ENCODE assay signal across 10 cellular contexts in the genomic region with DNA sequence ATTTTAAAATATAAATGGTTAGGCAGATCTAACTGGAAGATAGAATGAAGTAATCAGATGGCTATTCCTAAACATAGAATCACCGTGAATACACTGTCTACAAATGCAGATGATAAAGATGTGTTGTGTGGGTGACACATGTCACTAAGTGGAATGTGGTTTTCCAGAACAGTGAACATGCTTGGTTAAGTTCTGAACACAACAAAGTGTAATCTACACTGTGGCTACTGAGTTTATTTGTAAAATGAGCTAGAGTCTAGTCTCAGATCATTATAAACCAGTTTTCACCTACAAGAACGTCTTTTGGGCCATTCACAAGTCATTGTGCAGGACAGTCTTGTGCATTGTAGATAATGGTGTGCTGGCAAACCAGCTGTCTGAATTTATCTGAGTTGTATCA. TPM values are rescaled to one million over a fixed set of nuclear protein-coding genes. Genes with fewer than 3 reads are reported as not detected.
DNase-seq lines count a peak whose midpoint lies in the region; ATAC-seq and TF ChIP-seq lines count a peak whose summit lies in the region.
"Had no signal": no experiment of that assay in that cellular context is flagged by ENCODE, and none has a peak within 500 bp of the region (broad histone marks: within the 10 kb centered on the region; RNA-seq: fewer than 3 reads in every experiment).

No MANE protein-coding gene starts in this region.

- H3K4me3 ChIP-seq in CD4-positive, alpha-beta memory T cell (ENCODE audit: low read length in 2 of 2) = peak overlapping the region in 1 of 2 donors; percentile 50
- no peak overlapping the region for H3K4me3 ChIP-seq in OCI-LY1 (ENCODE audit: low read depth, low read length, poor library complexity, severe bottlenecking)
- H3K4me3 ChIP-seq in coronary artery = no peak overlapping the region

- peaks cover 81 to 99% (median 92%) of the 10 kb centered on the region in 4 donors for H3K4me1 Mint-ChIP-seq in CD4-positive, alpha-beta memory T cell
- H3K4me1 Mint-ChIP-seq in type B pancreatic cell (ENCODE audit: unreplicated experiment) = peaks cover 12% of the 10 kb centered on the region

- peak; percentile 31 for ATAC-seq in GM21390 (IDR thresholded peaks at IDR 0.05; ENCODE audit: unreplicated experiment)
- no peak for ATAC-seq in HG02884 (IDR thresholded peaks at IDR 0.05; ENCODE audit: unreplicated experiment)

- peaks cover 0 to 2% (median 0%) of the 10 kb centered on the region in 8 donors for H3K9me3 Mint-ChIP-seq in CD4-positive, alpha-beta memory T cell
- no peaks in the 10 kb centered on the region for H3K9me3 Mint-ChIP-seq in type B pancreatic cell

- no peak overlapping the region for H2AFZ ChIP-seq in OCI-LY1 (ENCODE audit: low read length)

- H3K4me3 Mint-ChIP-seq in CD4-positive, alpha-beta memory T cell = peak overlapping the region; percentile 17 to 96 (median 90)
- no peak overlapping the region for H3K4me3 Mint-ChIP-seq in type B pancreatic cell

- H3F3A ChIP-seq in OCI-LY1 (ENCODE audit: insufficient read depth, low read length) = no peaks in the 10 kb centered on the region

- peaks cover 33% of the 10 kb centered on the region for H3K36me3 ChIP-seq in CD4-positive, alpha-beta memory T cell (ENCODE audit: insufficient read depth, low read length)
- H3K36me3 ChIP-seq in OCI-LY1 (ENCODE audit: insufficient read depth, low read length) = peaks cover 52% of the 10 kb centered on the region

- CTCF ChIA-PET in CD4-positive, alpha-beta memory T cell (lab: Charles Lee; ENCODE audit: partially characterized antibody) = interaction anchor here (1.5 to 9.8 kb wide), 4 partner anchors 8 to 16 kb away, joined by 3 to 132 read pairs (median 54); no protein-coding TSS in a partner anchor

- H3K9me3 ChIP-seq in CD4-positive, alpha-beta memory T cell (ENCODE audit: control insufficient read depth in 1 of 2, low read length in 2 of 2) = no peaks in the 10 kb centered on the region
- H3K9me3 ChIP-seq in OCI-LY1 (ENCODE audit: low read length) = no peaks in the 10 kb centered on the region; the same call in 1 of the 2 replicates

- peak in 1 of 5 donors; percentile 26 for DNase-seq in CD4-positive, alpha-beta memory T cell
- DNase-seq in kidney tubule cell (ENCODE audit: low spot score) = peak; percentile 82
- DNase-seq in coronary artery (ENCODE audit: low spot score) = no peak
- no peak for DNase-seq in type B pancreatic cell (ENCODE audit: extremely low spot score, unreplicated experiment)
- no peak for DNase-seq in posterior cingulate gyrus
- DNase-seq: mammary epithelial cell, substantia nigra had no signal

- peak overlapping the region; percentile 49 for H3K27ac ChIP-seq in CD4-positive, alpha-beta memory T cell (ENCODE audit: low read depth, low read length)
- peak overlapping the region; percentile 75 for H3K27ac ChIP-seq in OCI-LY1 (ENCODE audit: low read depth, low read length, poor library complexity, severe bottlenecking)
- H3K27ac ChIP-seq in coronary artery = no peak overlapping the region

- H3K9ac ChIP-seq in OCI-LY1 (ENCODE audit: low read length) = peak overlapping the region; percentile 27; the same call in 1 of the 2 replicates

- H3K27me3 Mint-ChIP-seq in CD4-positive, alpha-beta memory T cell = no peaks in the 10 kb centered on the region
- no peaks in the 10 kb centered on the region for H3K27me3 Mint-ChIP-seq in type B pancreatic cell

- no peaks in the 10 kb centered on the region for H3K9me2 ChIP-seq in OCI-LY1 (ENCODE audit: low read depth, low read length)

- peak overlapping the region; percentile 29; the same call in 1 of the 2 replicates for H3K4me2 ChIP-seq in OCI-LY1 (ENCODE audit: low read length)

- POLR2A ChIA-PET in CD4-positive, alpha-beta memory T cell (lab: Charles Lee; ENCODE audit: partially characterized antibody) = interaction anchor here (1.1 to 11.0 kb wide), 10 partner anchors 8 to 542 kb away, joined by 4 to 350 read pairs (median 22); a partner anchor contains a TSS

- H3K27ac Mint-ChIP-seq in CD4-positive, alpha-beta memory T cell = peak overlapping the region; percentile 93 to 98 (median 96)
- H3K27ac Mint-ChIP-seq in type B pancreatic cell = no peak overlapping the region

- no peaks in the 10 kb centered on the region for H3K79me2 ChIP-seq in OCI-LY1 (ENCODE audit: insufficient read depth, low read length)

- peaks cover 95% of the 10 kb centered on the region for H3K4me1 ChIP-seq in CD4-positive, alpha-beta memory T cell (ENCODE audit: insufficient read depth, low read length)
- peaks cover 41% of the 10 kb centered on the region for H3K4me1 ChIP-seq in OCI-LY1 (ENCODE audit: insufficient read depth, low read length, severe bottlenecking)

- peaks cover 76 to 89% of the 10 kb centered on the region in 2 donors for H3K36me3 Mint-ChIP-seq in CD4-positive, alpha-beta memory T cell
- peaks cover 53% of the 10 kb centered on the region for H3K36me3 Mint-ChIP-seq in type B pancreatic cell

- no peak for TF ChIP-seq CTCF in OCI-LY1 (IDR thresholded peaks at IDR 0.05; ENCODE audit: low read length)
- no peak for TF ChIP-seq CTCF in coronary artery (IDR thresholded peaks at IDR 0.05)
- no peak for TF ChIP-seq CTCF in type B pancreatic cell (conservative IDR thresholded peaks at IDR 0.05)

- H4K20me1 ChIP-seq in OCI-LY1 (ENCODE audit: insufficient read depth, low read length) = no peaks in the 10 kb centered on the region

- intact Hi-C loops in CD4-positive, alpha-beta memory T cell (cut with micrococcal nuclease) = loop anchor here (10.0 kb wide), 1 partner anchor 545 kb away; no protein-coding TSS in a partner anchor
- intact Hi-C loops in posterior cingulate gyrus (cut with DNase I) = no loop called here

- no peaks in the 10 kb centered on the region for H3K27me3 ChIP-seq in CD4-positive, alpha-beta memory T cell (ENCODE audit: insufficient read depth, low read length)
- H3K27me3 ChIP-seq in OCI-LY1 (ENCODE audit: insufficient read depth, low read length) = no peaks in the 10 kb centered on the region

RNA-seq across cellular contexts. Expression of a gene that starts 35.3 kb away (rescaled TPM):
- 10 to 100 TPM; 78.5 to 84.7 TPM for total RNA-seq in CD4-positive, alpha-beta memory T cell
- polyA plus RNA-seq in CD4-positive, alpha-beta memory T cell = 10 to 100 TPM; 61.7 to 68.0 TPM
- total RNA-seq in type B pancreatic cell (ENCODE audit: low replicate concordance) = 15.1 and 16.0 TPM in 2 replicates

RNA-seq across cellular contexts. Expression of a gene that starts 35.5 kb away (rescaled TPM):
- 10 to 100 TPM; 15.2 to 15.4 TPM for total RNA-seq in CD4-positive, alpha-beta memory T cell
- polyA plus RNA-seq in CD4-positive, alpha-beta memory T cell = 10 to 100 TPM; 19.6 to 39.7 TPM
- 30.0 and 30.2 TPM in 2 replicates for total RNA-seq in type B pancreatic cell (ENCODE audit: low replicate concordance)

Comparison
In these comparisons a context has a peak if more than half of its experiments do, and no peak if none do; other contexts are left out.
1. H3K27ac ChIP-seq: peak in CD4-positive, alpha-beta memory T cell (single experiment) and OCI-LY1 (single experiment); none in coronary artery (0 of 2).